8 cellular contexts compared by ENCODE assay signal in genomic region chr7:105759670-105760548, GRCh38.
DNase-seq lines count a peak whose midpoint lies in the region; ATAC-seq and TF ChIP-seq lines count a peak whose summit lies in the region.

No MANE protein-coding gene starts in this region.

- no peak overlapping the region for H3K4me3 ChIP-seq in GM12875 (ENCODE audit: low read depth, low read length)

- ATAC-seq in stimulated activated naive CD8-positive, alpha-beta T cell treated with anti-CD3 and anti-CD28 coated beads, Interleukin-15, Interleukin-2, amounts not matched to agents 100 U/mL and 50 U/mL, for 24 hours, result no peak
- ATAC-seq in HG02610 (IDR thresholded peaks at IDR 0.05; ENCODE audit: unreplicated experiment), result no peak

- TF ChIP-seq CTCF in AG09319 (IDR thresholded peaks at IDR 0.05; ENCODE audit: low read depth, low read length), result peak; percentile 54
- TF ChIP-seq CTCF in GM12875 (IDR thresholded peaks at IDR 0.05; ENCODE audit: borderline replicate concordance, insufficient read depth, low read depth, low read length), result peak; percentile 36; the same call in 1 of the 2 replicates

- DNase-seq in AG09319 (ENCODE audit: extremely low read depth, low read depth) (peak; percentile 44), NCI-H446 (lab: John Stamatoyannopoulos, UW) (peak; percentile 53 to 63), astrocyte of the hippocampus (ENCODE audit: low read depth, low spot score) (peak; percentile 77), iPS-NIHi11 (ENCODE audit: low spot score) (peak; percentile 35), NK-92 (lab: John Stamatoyannopoulos, UW; ENCODE audit: unreplicated experiment) (no peak)
- peak; percentile 22 for DNase-seq in stimulated activated naive CD8-positive, alpha-beta T cell treated with anti-CD3 and anti-CD28 coated beads, Interleukin-15, Interleukin-2, amounts not matched to agents 100 U/mL and 50 U/mL, for 24 hours
